8 cellular contexts compared by ENCODE assay signal in genomic region chr2:151946856-151947523, GRCh38.
DNase-seq lines count a peak whose midpoint lies in the region; ATAC-seq and TF ChIP-seq lines count a peak whose summit lies in the region.

No MANE protein-coding gene starts in this region.

- no peak overlapping the region for H3K27ac ChIP-seq in colonic mucosa
- H3K27ac ChIP-seq in liver (ENCODE audit: low read depth in 1 of 2, low read length in 2 of 2) = no peak overlapping the region

- no peak overlapping the region for H3K4me3 Mint-ChIP-seq in type B pancreatic cell

- no peak overlapping the region for H3K27ac Mint-ChIP-seq in type B pancreatic cell

- WGBS in liver = 45% methylated on average over 8 of the region's 8 CpGs

- H3K36me3 Mint-ChIP-seq in type B pancreatic cell = peaks cover 6% of the 10 kb centered on the region

- H3K4me3 ChIP-seq in colonic mucosa = no peak overlapping the region
- no peak overlapping the region for H3K4me3 ChIP-seq in liver (ENCODE audit: low read depth in 1 of 3, low read length in 3 of 3)

- H3K9me3 ChIP-seq in colonic mucosa (no peaks in the 10 kb centered on the region), liver (ENCODE audit: control insufficient read depth in 4 of 4, low read length in 3 of 4) (no peaks in the 10 kb centered on the region)

- H3K4me1 Mint-ChIP-seq in type B pancreatic cell (ENCODE audit: unreplicated experiment) = peaks cover 15% of the 10 kb centered on the region

- TF ChIP-seq RAD21 in liver (IDR thresholded peaks at IDR 0.05) = peak in 1 of 2 donors; percentile 63

- TF ChIP-seq CTCF in colonic mucosa (IDR thresholded peaks at IDR 0.05) (no peak), liver (IDR thresholded peaks at IDR 0.05; ENCODE audit: low read depth, low read length, missing input control) (peak; percentile 41), type B pancreatic cell (conservative IDR thresholded peaks at IDR 0.05) (peak; percentile 77)

- H3K27me3 ChIP-seq in colonic mucosa = no peaks in the 10 kb centered on the region
- no peaks in the 10 kb centered on the region for H3K27me3 ChIP-seq in liver (ENCODE audit: control insufficient read depth in 4 of 4, insufficient read depth in 4 of 4, low read length in 3 of 4)

- ATAC-seq in GM18868 (IDR thresholded peaks at IDR 0.05; ENCODE audit: unreplicated experiment) (peak; percentile 56), HG03442 (IDR thresholded peaks at IDR 0.05; ENCODE audit: unreplicated experiment) (peak; percentile 89)

- H3K27me3 Mint-ChIP-seq in type B pancreatic cell = peaks cover 5% of the 10 kb centered on the region

- H3K36me3 ChIP-seq in colonic mucosa = no peaks in the 10 kb centered on the region
- no peaks in the 10 kb centered on the region for H3K36me3 ChIP-seq in liver (ENCODE audit: control insufficient read depth in 4 of 4, insufficient read depth in 3 of 4, low read depth in 1 of 4, low read length in 3 of 4)

- H3K9me3 Mint-ChIP-seq in type B pancreatic cell = peaks cover 16% of the 10 kb centered on the region

- H3K4me1 ChIP-seq in colonic mucosa = no peaks in the 10 kb centered on the region
- H3K4me1 ChIP-seq in liver (ENCODE audit: control insufficient read depth in 4 of 4, insufficient read depth in 4 of 4, low read length in 3 of 4) = peaks cover 0 to 6% (median 0%) of the 10 kb centered on the region in 4 donors

- intact Hi-C loops in colonic mucosa (cut with DNase I) = no loop called here

- DNase-seq in AML-193 (lab: John Stamatoyannopoulos, UW) = peak; percentile 5 to 24
- DNase-seq in RPMI7951 (ENCODE audit: low read depth) = peak; percentile 8
- peak; percentile 39 for DNase-seq in colonic mucosa
- DNase-seq in type B pancreatic cell (ENCODE audit: extremely low spot score, unreplicated experiment) = no peak
- DNase-seq in DMS79 treated with DMSO at 0.1 percent for 48 hours (lab: John Stamatoyannopoulos, UW) = no peak

- H3K9ac ChIP-seq in colonic mucosa (ENCODE audit: low read depth in 2 of 2, low read length in 2 of 2) (no peak overlapping the region), liver (ENCODE audit: low read depth in 1 of 2, low read length in 2 of 2) (no peak overlapping the region)

TF ChIP-seq in liver, 16 proteins besides CTCF, POLR2A, EP300 and RAD21:
- no peak for TF ChIP-seq NR2F2 (IDR thresholded peaks at IDR 0.05)
- TF ChIP-seq GABPA (IDR thresholded peaks at IDR 0.05 in 1 of 2, conservative IDR thresholded peaks at IDR 0.05 in 1 of 2) = no peak
- no peak for TF ChIP-seq SP1 (IDR thresholded peaks at IDR 0.05)
- no peak for TF ChIP-seq REST (IDR thresholded peaks at IDR 0.05)
- no peak for TF ChIP-seq EGR1 (IDR thresholded peaks at IDR 0.05; ENCODE audit: low read depth in 2 of 2)
- no peak for TF ChIP-seq RXRA (IDR thresholded peaks at IDR 0.05)
TF ChIP-seq in liver: peak in this region for 0.

Comparison
In these comparisons a context has a peak if more than half of its experiments do, and no peak if none do; other contexts are left out.
1. DNase-seq: peak in AML-193 (2 of 2), RPMI7951 (single experiment) and colonic mucosa (single experiment); none in type B pancreatic cell (single experiment) and DMS79 treated with DMSO at 0.1 percent for 48 hours (single experiment).